ENCODE assay signal across 33 cellular contexts in the genomic region with DNA sequence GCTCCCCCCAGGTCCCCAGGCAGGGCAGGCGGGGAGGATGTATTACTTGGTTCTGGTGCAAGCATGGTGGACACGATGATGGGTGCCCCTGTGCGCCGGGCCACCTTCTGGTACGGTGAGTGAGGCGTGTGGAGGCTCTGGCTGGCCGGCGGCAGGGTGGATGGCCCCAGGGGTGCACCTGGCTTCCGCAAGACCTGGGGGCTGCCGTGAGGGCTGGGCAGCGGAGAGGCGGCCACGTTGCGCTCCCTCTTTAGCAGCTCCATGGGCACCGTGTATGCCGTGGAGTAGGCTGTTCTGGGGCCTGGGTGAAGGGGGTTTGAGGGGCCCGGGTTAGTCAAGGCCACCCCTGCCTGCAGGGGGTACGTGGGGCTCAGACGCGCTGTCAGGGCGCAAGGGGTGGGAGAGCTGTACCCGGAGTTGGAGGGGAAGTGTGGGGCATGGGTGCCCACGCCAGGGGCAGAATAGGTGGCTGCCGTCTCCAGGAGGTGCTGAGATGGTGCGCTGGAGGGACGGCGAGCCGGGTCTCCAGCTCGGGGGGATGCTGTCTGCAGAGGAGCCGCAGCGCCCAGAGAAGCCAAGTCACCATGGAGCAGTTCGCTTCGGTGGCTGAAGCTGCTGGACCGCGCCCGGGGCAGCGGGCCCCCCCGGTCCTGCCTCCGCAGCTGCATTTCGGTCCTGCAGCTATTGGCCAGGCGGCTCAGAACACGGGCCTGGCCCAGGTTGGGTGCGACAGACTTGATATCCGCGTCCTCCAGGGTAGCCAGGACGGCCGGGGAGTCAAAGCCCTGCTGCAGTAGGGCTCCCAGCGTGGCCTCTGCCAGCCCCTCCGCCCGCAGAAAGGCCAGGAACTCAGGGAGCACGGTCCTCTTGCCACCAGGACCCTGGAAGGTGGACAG.
DNase-seq lines count a peak whose midpoint lies in the region; ATAC-seq, FAIRE-seq and TF ChIP-seq lines count a peak whose summit lies in the region.
"Had no signal": no experiment of that assay in that cellular context is flagged by ENCODE, and none has a peak within 500 bp of the region (broad histone marks: within the 10 kb centered on the region; RNA-seq: fewer than 3 reads in every experiment).

No MANE protein-coding gene starts in this region.

- CTCF ChIA-PET in Caco-2 (lab: Charles Lee), result no interaction called here
- CTCF ChIA-PET in H1 (lab: Charles Lee; ENCODE audit: partially characterized antibody), result interaction anchor here (0.6 to 1.8 kb wide), 5 partner anchors 10 to 607 kb away, joined by 3 to 8 read pairs (median 4); no protein-coding TSS in a partner anchor
- CTCF ChIA-PET in A673 (lab: Charles Lee), result no interaction called here

- intact Hi-C loops in Caco-2 (cut with micrococcal nuclease; ENCODE audit: unreplicated experiment) (no loop called here), A673 (cut with micrococcal nuclease; ENCODE audit: unreplicated experiment) (no loop called here)

- H3K4me3 Mint-ChIP-seq in Caco-2 (ENCODE audit: unreplicated experiment), result no peak overlapping the region
- H3K4me3 Mint-ChIP-seq: activated B cell treated with CpG ODN at 0.5 μM for 24 hours; CD8-positive, alpha-beta T cell; effector memory CD8-positive, alpha-beta T cell; naive thymus-derived CD8-positive, alpha-beta T cell had no signal

- H3K27me3 Mint-ChIP-seq in Caco-2 (ENCODE audit: insufficient read depth, unreplicated experiment), result no peaks in the 10 kb centered on the region

- H2BK5ac ChIP-seq in H1 (ENCODE audit: low read depth, low read length) (peak overlapping the region; percentile 8; the same call in 1 of the 2 replicates), neuronal stem cell (ENCODE audit: low read length) (peak overlapping the region; percentile 16)

- no peak overlapping the region for H3K4me3 ChIP-seq in Caco-2 (ENCODE audit: low read depth, low read length)
- no peak overlapping the region for H3K4me3 ChIP-seq in H1 (ENCODE audit: extremely low read depth in 1 of 4, insufficient read depth in 2 of 4, low read depth in 3 of 4, low read length in 4 of 4)
- no peak overlapping the region for H3K4me3 ChIP-seq in neuronal stem cell (ENCODE audit: low read length in 2 of 2)
- no peak overlapping the region for H3K4me3 ChIP-seq in A673 (ENCODE audit: low read depth, low read length, poor library complexity, severe bottlenecking)
- H3K4me3 ChIP-seq: cardiac muscle cell, lung, pancreas, Peyer's patch, right atrium auricular region, SJCRH30, smooth muscle cell, testis, uterus had no signal

- H3K9me3 ChIP-seq in Caco-2 (no peaks in the 10 kb centered on the region), H1 (ENCODE audit: insufficient read depth in 2 of 2, low read depth in 1 of 2, low read length in 1 of 2) (peaks cover under 1 to 2% of the 10 kb centered on the region in 2 experiments; a peak in 2 of 4 replicates), neuronal stem cell (replicated peaks in 1 of 2; ENCODE audit: control insufficient read depth in 2 of 2, insufficient read depth in 1 of 2, low read depth in 1 of 2, low read length in 2 of 2) (peaks cover 2% of the 10 kb centered on the region in 2 donors), A673 (ENCODE audit: low read depth, low read length, poor library complexity, severe bottlenecking) (no peaks in the 10 kb centered on the region)
- H3K9me3 ChIP-seq: pancreas, Peyer's patch, right atrium auricular region, SJCRH30, testis, uterus had no signal

- H3K36me3 ChIP-seq in Caco-2 (ENCODE audit: control insufficient read depth, insufficient read depth, low read length) (peaks cover 10% of the 10 kb centered on the region), H1 (ENCODE audit: control insufficient read depth in 2 of 4, insufficient read depth in 4 of 4, low read length in 3 of 4) (peaks cover 6 to 53% (median 26%) of the 10 kb centered on the region in 4 experiments; a peak in 7 of 8 replicates), neuronal stem cell (replicated peaks in 1 of 2; ENCODE audit: control insufficient read depth in 2 of 2, insufficient read depth in 2 of 2, low read length in 2 of 2) (peaks cover 16 to 73% of the 10 kb centered on the region in 2 donors), A673 (ENCODE audit: insufficient read depth, low read length, poor library complexity, severe bottlenecking) (peaks cover 4% of the 10 kb centered on the region)
- H3K36me3 ChIP-seq: uterus had no signal

- H3K36me3 Mint-ChIP-seq in Caco-2 (ENCODE audit: insufficient read depth, unreplicated experiment), result peaks cover 70% of the 10 kb centered on the region
- H3K36me3 Mint-ChIP-seq: activated naive CD4-positive, alpha-beta T cell treated with anti-CD3 and anti-CD28 coated beads, Interleukin-2, amount 50 U/mL, for 72 hours; CD8-positive, alpha-beta T cell; IgD-negative memory B cell; naive thymus-derived CD8-positive, alpha-beta T cell had no signal

- WGBS in H1 (ENCODE audit: extremely low coverage in 1 of 2, insufficient coverage in 1 of 2, insufficient read length in 1 of 2, insufficient replicate concordance in 2 of 2, low coverage in 1 of 2, low lambda C conversion rate in 2 of 2, missing lambda C conversion rate in 1 of 2), 2 experiments, result 94% methylated on average over 50 of the region's 51 CpGs; no CpG with 5 or more reads in 1 of the 2 experiments
- no CpG with 5 or more reads among the region's 51 CpGs for WGBS in neuronal stem cell (ENCODE audit: extremely low coverage in 2 of 2, insufficient read length in 2 of 2, insufficient replicate concordance in 1 of 2), 2 donors

- H3K27ac ChIP-seq in H1 (ENCODE audit: low read depth, low read length) (no peak overlapping the region), neuronal stem cell (replicated peaks; ENCODE audit: low read length) (no peak overlapping the region), A673 (ENCODE audit: low read depth, low read length, poor library complexity, severe bottlenecking) (no peak overlapping the region)
- H3K27ac ChIP-seq: pancreas, Peyer's patch, SJCRH30, uterus had no signal

- no peak for TF ChIP-seq EP300 in Ishikawa (IDR thresholded peaks at IDR 0.05; ENCODE audit: borderline replicate concordance)
- no peak for TF ChIP-seq EP300 in H1 (IDR thresholded peaks at IDR 0.05; ENCODE audit: borderline replicate concordance in 1 of 2, low read depth in 2 of 2, low read length in 2 of 2)

- no peak overlapping the region for H3K18ac ChIP-seq in H1 (ENCODE audit: extremely low read depth, low read length)
- H3K18ac ChIP-seq in neuronal stem cell (ENCODE audit: low read length), result peak overlapping the region; percentile 45

- H3K9ac ChIP-seq in H1 (replicated peaks in 1 of 4; ENCODE audit: extremely low read depth in 1 of 4, low read depth in 3 of 4, low read length in 3 of 4), result no peak overlapping the region
- no peak overlapping the region for H3K9ac ChIP-seq in neuronal stem cell (ENCODE audit: low read depth, low read length, poor library complexity)

- no peaks in the 10 kb centered on the region for H3K23me2 ChIP-seq in H1 (ENCODE audit: low read depth, low read length)

- H3K27me3 ChIP-seq in Caco-2 (replicated peaks; ENCODE audit: control insufficient read depth, insufficient read depth, low read length), result no peaks in the 10 kb centered on the region
- H3K27me3 ChIP-seq in H1 (replicated peaks in 1 of 4; ENCODE audit: control insufficient read depth in 3 of 4, extremely low read depth in 1 of 4, insufficient read depth in 3 of 4, low read length in 3 of 4), result no peaks in the 10 kb centered on the region
- no peaks in the 10 kb centered on the region for H3K27me3 ChIP-seq in neuronal stem cell (ENCODE audit: control insufficient read depth in 3 of 3, insufficient read depth in 3 of 3, low read depth in 1 of 3, low read length in 3 of 3)
- no peaks in the 10 kb centered on the region for H3K27me3 ChIP-seq in A673 (replicated peaks; ENCODE audit: insufficient read depth, low read depth, low read length, poor library complexity)
- H3K27me3 ChIP-seq: cardiac muscle cell, pancreas, Peyer's patch, right atrium auricular region, SJCRH30, testis, uterus had no signal

- POLR2A ChIA-PET in Caco-2 (lab: Charles Lee) (no interaction called here), H1 (lab: Charles Lee; ENCODE audit: partially characterized antibody) (interaction anchor here (0.7 to 1.5 kb wide), 2 partner anchors 17 to 254 kb away, joined by 3 to 4 read pairs; no protein-coding TSS in a partner anchor), A673 (lab: Charles Lee; ENCODE audit: low non-redundant PET) (no interaction called here)

- H2AFZ ChIP-seq in H1 (ENCODE audit: low read length), result no peak overlapping the region
- no peak overlapping the region for H2AFZ ChIP-seq in neuronal stem cell (ENCODE audit: low read length)

- H4K20me1 ChIP-seq in H1 (replicated peaks in 1 of 2; ENCODE audit: control insufficient read depth in 1 of 2, insufficient read depth in 2 of 2, low read length in 2 of 2), result peaks cover 36 to 46% of the 10 kb centered on the region in 2 experiments

- no peak overlapping the region for H2BK15ac ChIP-seq in H1 (ENCODE audit: low read length)
- H2BK15ac ChIP-seq in neuronal stem cell (ENCODE audit: low read length), result no peak overlapping the region

- H2BK12ac ChIP-seq in H1 (ENCODE audit: low read depth, low read length) (no peak overlapping the region), neuronal stem cell (ENCODE audit: low read length) (no peak overlapping the region)

- H4K8ac ChIP-seq in H1 (ENCODE audit: extremely low read depth, insufficient read depth, low read length), result no peak overlapping the region
- no peak overlapping the region for H4K8ac ChIP-seq in neuronal stem cell (ENCODE audit: low read depth, low read length)

- TF ChIP-seq CTCF in Caco-2 (IDR thresholded peaks at IDR 0.05; ENCODE audit: insufficient read depth in 1 of 2, low read depth in 1 of 2, low read length in 1 of 2, severe bottlenecking in 1 of 2, unreplicated experiment in 1 of 2) (no peak), H1 (IDR thresholded peaks at IDR 0.05; ENCODE audit: control extremely low read depth in 1 of 3, insufficient read depth in 1 of 3, low read depth in 1 of 3, low read length in 3 of 3) (no peak), A673 (conservative IDR thresholded peaks at IDR 0.05; ENCODE audit: low read depth, low read length) (no peak)

- H3K79me2 ChIP-seq in H1 (ENCODE audit: control insufficient read depth in 1 of 2, insufficient read depth in 2 of 2, low read length in 2 of 2), result peaks cover 8 to 99% of the 10 kb centered on the region in 2 experiments; a peak in 3 of 4 replicates

- peaks cover 12% of the 10 kb centered on the region for H3K4me1 Mint-ChIP-seq in Caco-2 (ENCODE audit: low read depth, unreplicated experiment)

- peaks cover 29% of the 10 kb centered on the region for H3K79me1 ChIP-seq in H1 (ENCODE audit: low read depth, low read length)
- peaks cover 32% of the 10 kb centered on the region for H3K79me1 ChIP-seq in neuronal stem cell (ENCODE audit: low read depth, low read length)

- H2BK120ac ChIP-seq in H1 (replicated peaks; ENCODE audit: low read depth, low read length) (no peak overlapping the region), neuronal stem cell (ENCODE audit: low read depth, low read length) (no peak overlapping the region)

- H2AK5ac ChIP-seq in H1 (ENCODE audit: low read depth, low read length) (no peak overlapping the region), neuronal stem cell (ENCODE audit: low read depth, low read length) (peak overlapping the region; percentile 51)

- H3K4me2 ChIP-seq in H1 (ENCODE audit: insufficient read depth in 1 of 2, low read depth in 2 of 2, low read length in 2 of 2), result no peak overlapping the region
- no peak overlapping the region for H3K4me2 ChIP-seq in neuronal stem cell (ENCODE audit: insufficient read depth, low read length, poor library complexity, severe bottlenecking)
- H3K4me2 ChIP-seq: smooth muscle cell had no signal

- no peak overlapping the region for H3K4ac ChIP-seq in H1 (replicated peaks; ENCODE audit: insufficient read length, low read depth, low read length)
- no peak overlapping the region for H3K4ac ChIP-seq in neuronal stem cell (ENCODE audit: low read length)

- FAIRE-seq in H1 (lab: Jason Lieb, UNC), result no peak
- FAIRE-seq: islet of Langerhans, pancreas had no signal

- H3K56ac ChIP-seq in H1 (replicated peaks; ENCODE audit: insufficient read length, low read depth, low read length), result no peak overlapping the region

- H3K23ac ChIP-seq in H1 (ENCODE audit: insufficient read length) (no peak overlapping the region), neuronal stem cell (ENCODE audit: low read depth, low read length, poor library complexity) (peak overlapping the region; percentile 27)

- ATAC-seq in GM21381 (IDR thresholded peaks at IDR 0.05; ENCODE audit: unreplicated experiment), result no peak
- ATAC-seq: activated naive CD4-positive, alpha-beta T cell treated with anti-CD3 and anti-CD28 coated beads, Interleukin-2, amount 50 U/mL, for 72 hours; CD8-positive, alpha-beta T cell; effector memory CD8-positive, alpha-beta T cell; naive thymus-derived CD8-positive, alpha-beta T cell; pancreas had no signal

- no peak overlapping the region for H3K14ac ChIP-seq in H1 (ENCODE audit: insufficient read length)
- H3K14ac ChIP-seq in neuronal stem cell (ENCODE audit: low read length), result no peak overlapping the region

- H4K5ac ChIP-seq in H1 (ENCODE audit: insufficient read length, low read depth, low read length), result no peak overlapping the region

- TF ChIP-seq POLR2A in H1 (IDR thresholded peaks at IDR 0.05; ENCODE audit: control extremely low read depth in 1 of 2, low read depth in 2 of 2, low read length in 2 of 2), result no peak

- DNase-seq in Caco-2 (no peak), H1 (ENCODE audit: low read depth in 1 of 2, low spot score in 2 of 2) (no peak), neuronal stem cell (ENCODE audit: low spot score) (no peak), A673 (ENCODE audit: low spot score) (no peak), amygdala (lab: John Stamatoyannopoulos, UW) (no peak), NCI-H1092 treated with DMSO at 0.1 percent for 48 hours (lab: John Stamatoyannopoulos, UW) (no peak)
- DNase-seq: ACHN; activated B cell treated with CpG ODN at 0.5 μM for 24 hours; activated CD4-positive, alpha-beta T cell treated with anti-CD3 and anti-CD28 coated beads, Interleukin-2, amount 50 U/mL, for 1 hour; activated effector memory CD4-positive, alpha-beta T cell treated with Interleukin-2 at 50 U/mL for 16 hours; activated T-cell treated with anti-CD3 and anti-CD28 coated beads, Interleukin-2, amount 50 U/mL, for 1 hour; CD8-positive, alpha-beta T cell; effector memory CD8-positive, alpha-beta T cell; erythroblast; NCI-H446; NCI-H774; Peyer's patch; SJCRH30; stimulated activated naive CD4-positive, alpha-beta T cell treated with Interleukin-2 at 50 U/mL for 16 hours; testis; uterus had no signal

- H3K27ac Mint-ChIP-seq in Caco-2 (ENCODE audit: unreplicated experiment), result peak overlapping the region; percentile 17
- H3K27ac Mint-ChIP-seq: activated B cell treated with CpG ODN at 0.5 μM for 24 hours; activated naive CD4-positive, alpha-beta T cell treated with anti-CD3 and anti-CD28 coated beads, Interleukin-2, amount 50 U/mL, for 72 hours; B cell; CD8-positive, alpha-beta T cell; IgD-negative memory B cell; naive thymus-derived CD8-positive, alpha-beta T cell had no signal

- no peak overlapping the region for H2BK20ac ChIP-seq in H1 (ENCODE audit: low read length)

- BruUV-seq in Caco-2 (replicated peaks; lab: Mats Ljungman, UMichigan), result no TSS peak
- BruUV-seq in A673 (replicated peaks; lab: Mats Ljungman, UMichigan), result no TSS peak

- H3K4me1 ChIP-seq in Caco-2 (peaks cover 6% of the 10 kb centered on the region; the same call in 1 of the 2 replicates), H1 (replicated peaks in 1 of 4; ENCODE audit: control insufficient read depth in 3 of 4, insufficient read depth in 4 of 4, low read length in 3 of 4) (peaks cover 0 to 7% (median 4%) of the 10 kb centered on the region in 4 experiments; a peak in 5 of 7 replicates), neuronal stem cell (ENCODE audit: control insufficient read depth in 2 of 2, insufficient read depth in 1 of 2, low read depth in 1 of 2, low read length in 2 of 2) (peaks cover 0 to 15% of the 10 kb centered on the region in 2 donors), A673 (ENCODE audit: insufficient read depth, low read length, poor library complexity, severe bottlenecking) (peaks cover 47% of the 10 kb centered on the region)
- H3K4me1 ChIP-seq: uterus had no signal

- TF ChIP-seq RAD21 in Ishikawa (IDR thresholded peaks at IDR 0.05; ENCODE audit: low read depth) (no peak), H1 (IDR thresholded peaks at IDR 0.05 in 1 of 2, conservative IDR thresholded peaks at IDR 0.05 in 1 of 2; ENCODE audit: low read depth in 2 of 2, low read length in 2 of 2) (no peak)

- no peaks in the 10 kb centered on the region for H3K9me3 Mint-ChIP-seq in Caco-2 (ENCODE audit: unreplicated experiment)
- H3K9me3 Mint-ChIP-seq: activated B cell treated with CpG ODN at 0.5 μM for 24 hours; activated naive CD4-positive, alpha-beta T cell treated with anti-CD3 and anti-CD28 coated beads, Interleukin-2, amount 50 U/mL, for 72 hours; CD8-positive, alpha-beta T cell; effector memory CD8-positive, alpha-beta T cell; IgD-negative memory B cell; naive thymus-derived CD8-positive, alpha-beta T cell had no signal

- H4K91ac ChIP-seq in H1 (replicated peaks; ENCODE audit: insufficient read length, low read length) (no peak overlapping the region), neuronal stem cell (ENCODE audit: low read depth, low read length, poor library complexity) (no peak overlapping the region)
